ENCODE assay signal across 22 cellular contexts in genomic region chr11:12968836-12969235, GRCh38. TPM values are rescaled to one million over a fixed set of nuclear protein-coding genes. Genes with fewer than 3 reads are reported as not detected.
"Had no signal": no experiment of that assay in that cellular context is flagged by ENCODE, and none has a peak within 500 bp of the region (broad histone marks: within the 10 kb centered on the region; RNA-seq: fewer than 3 reads in every experiment).

No MANE protein-coding gene starts in this region.

- ATAC-seq: left lobe of liver; natural killer cell; psoas muscle; right cardiac atrium; stimulated activated naive CD8-positive, alpha-beta T cell treated with anti-CD3 and anti-CD28 coated beads, Interleukin-15, Interleukin-2, amounts not matched to agents 100 U/mL and 50 U/mL, for 24 hours had no signal

- FAIRE-seq: frontal cortex had no signal

- DNase-seq: activated B cell treated with CpG ODN at 0.5 μM for 24 hours; activated CD4-positive, alpha-beta memory T cell treated with anti-CD3 and anti-CD28 coated beads for 36 hours; activated CD4-positive, alpha-beta T cell treated with anti-CD3 and anti-CD28 coated beads for 4 hours; activated effector memory CD4-positive, alpha-beta T cell treated with Interleukin-2 at 50 U/mL for 16 hours; activated naive CD4-positive, alpha-beta T cell treated with anti-CD3 and anti-CD28 coated beads, Interleukin-2, amount 10 ng/mL, durations not matched to agents 7 days and 5 days; activated T-cell treated with anti-CD3 and anti-CD28 coated beads, Interleukin-2, amount 50 U/mL, for 48 hours; amygdala; hippocampal formation; midbrain; natural killer cell; ovary; psoas muscle; right cardiac atrium; stimulated activated CD4-positive, alpha-beta T cell treated with anti-CD3 and anti-CD28 coated beads, Interleukin-12 subunit alpha, Interleukin-12 subunit beta, amount 100 ng/mL, for 4 hours; stimulated activated CD4-positive, alpha-beta T cell treated with anti-CD3 and anti-CD28 coated beads, Interleukin-4, amount 100 ng/mL, for 4 hours; stimulated activated naive CD8-positive, alpha-beta T cell treated with anti-CD3 and anti-CD28 coated beads, Interleukin-15, Interleukin-2, amounts not matched to agents 100 U/mL and 50 U/mL, for 24 hours; substantia nigra; tibial artery had no signal

- H3K4me3 ChIP-seq: lung, ovary, psoas muscle, tibial artery had no signal

RNA-seq across cellular contexts. Expression of gene RASSF10, which starts 40.3 kb away (rescaled TPM):
- total RNA-seq: activated B cell treated with CpG ODN at 0.5 μM for 24 hours; activated CD4-positive, alpha-beta memory T cell treated with anti-CD3 and anti-CD28 coated beads for 36 hours; chondrocyte; left lobe of liver; natural killer cell had no signal
